9 cellular contexts compared by ENCODE assay signal in the genomic region with DNA sequence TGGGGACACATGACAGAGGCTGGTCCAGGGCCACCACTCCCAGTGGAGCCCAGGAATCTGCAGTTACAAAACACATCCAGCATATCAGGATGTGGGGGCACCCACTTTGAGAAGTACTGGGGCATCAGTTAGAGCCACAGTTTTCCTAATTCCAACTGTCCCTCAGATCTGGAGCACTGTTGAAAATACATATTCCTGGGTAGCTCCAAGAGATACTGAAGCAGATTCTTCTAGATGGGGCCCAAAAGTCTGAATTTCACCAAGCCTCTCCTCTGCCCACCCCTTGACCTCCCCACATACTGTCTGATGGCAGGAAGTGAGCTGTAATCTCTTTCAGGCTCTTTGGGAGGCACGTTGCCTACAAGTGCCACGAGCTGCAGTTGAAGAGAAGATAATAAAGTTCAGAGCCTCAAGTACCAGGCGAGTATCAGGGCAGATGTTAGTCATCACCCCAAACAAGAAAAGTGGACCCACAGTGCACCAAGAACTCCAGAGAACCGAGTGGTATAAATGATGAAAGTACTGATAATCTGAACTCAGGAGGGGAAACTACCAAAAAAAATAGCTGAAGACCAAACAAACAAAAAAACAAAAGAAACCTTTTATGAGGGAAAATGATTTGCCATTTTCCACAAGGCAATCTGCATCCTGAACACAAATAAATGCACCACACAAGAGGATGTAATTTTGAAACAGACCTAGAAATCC.
DNase-seq lines count a peak whose midpoint lies in the region; ATAC-seq and TF ChIP-seq lines count a peak whose summit lies in the region.
"Had no signal": no experiment of that assay in that cellular context is flagged by ENCODE, and none has a peak within 500 bp of the region (broad histone marks: within the 10 kb centered on the region; RNA-seq: fewer than 3 reads in every experiment).

No MANE protein-coding gene starts in this region.

- no peak for TF ChIP-seq CTCF in psoas muscle (IDR thresholded peaks at IDR 0.05)
- no peak for TF ChIP-seq CTCF in ascending aorta (IDR thresholded peaks at IDR 0.05)

- H3K27ac Mint-ChIP-seq in T-helper 17 cell: no peak overlapping the region

- 49 to 81% (median 71%) methylated on average over 4 of the region's 4 CpGs for WGBS in psoas muscle, 3 donors

- H3K27me3 ChIP-seq in psoas muscle (ENCODE audit: insufficient read depth in 3 of 3, low read length in 2 of 3): no peaks in the 10 kb centered on the region
- no peaks in the 10 kb centered on the region for H3K27me3 ChIP-seq in ascending aorta

- peak; percentile 48 for ATAC-seq in HG02943 (IDR thresholded peaks at IDR 0.05; ENCODE audit: low read depth, unreplicated experiment)
- no peak for ATAC-seq in T-helper 17 cell
- peak in 2 of 4 donors; percentile 25 to 36 for ATAC-seq in psoas muscle

- no peaks in the 10 kb centered on the region for H3K9me3 ChIP-seq in T-helper 17 cell (ENCODE audit: control insufficient read depth, low read length, poor library complexity, severe bottlenecking)
- no peaks in the 10 kb centered on the region for H3K9me3 ChIP-seq in psoas muscle
- no peaks in the 10 kb centered on the region for H3K9me3 ChIP-seq in ascending aorta

- H3K36me3 ChIP-seq in psoas muscle (ENCODE audit: insufficient read depth in 1 of 2, low read depth in 1 of 2) (no peaks in the 10 kb centered on the region), ascending aorta (no peaks in the 10 kb centered on the region)

- H3K27ac ChIP-seq in psoas muscle (no peak overlapping the region), ascending aorta (no peak overlapping the region)

- intact Hi-C loops in psoas muscle (cut with DNase I): no loop called here
- intact Hi-C loops in ascending aorta (cut with DNase I): no loop called here

- H3K36me3 Mint-ChIP-seq in T-helper 17 cell (ENCODE audit: low read depth): no peaks in the 10 kb centered on the region

- peak overlapping the region; percentile 0 for H3K4me3 ChIP-seq in psoas muscle
- H3K4me3 ChIP-seq in ascending aorta: no peak overlapping the region

- peaks cover 20% of the 10 kb centered on the region for H3K27me3 Mint-ChIP-seq in T-helper 17 cell
- H3K27me3 Mint-ChIP-seq: central memory CD8-positive, alpha-beta T cell had no signal

- DNase-seq in NK-92 treated with Interleukin-12 subunit alpha and Interleukin-12 subunit beta, amount 100 ng/mL, for 24 hours (lab: John Stamatoyannopoulos, UW): peak; percentile 9
- DNase-seq in NK-92 (lab: John Stamatoyannopoulos, UW; ENCODE audit: unreplicated experiment) (no peak), T-helper 17 cell (no peak), psoas muscle (no peak), ascending aorta (ENCODE audit: low spot score in 2 of 2) (no peak), NCI-H2029 (lab: John Stamatoyannopoulos, UW) (no peak), GM03348 (ENCODE audit: low spot score) (no peak)

- H3K4me3 Mint-ChIP-seq in T-helper 17 cell: peak overlapping the region; percentile 28
- H3K4me3 Mint-ChIP-seq: central memory CD8-positive, alpha-beta T cell had no signal

- H3K4me1 ChIP-seq in psoas muscle (peaks cover 73% of the 10 kb centered on the region), ascending aorta (peaks cover 0 to 12% of the 10 kb centered on the region in 2 donors)

- H3K4me1 Mint-ChIP-seq in T-helper 17 cell: peaks cover 7% of the 10 kb centered on the region
